Comparison of ENCODE assay signal across 8 cellular contexts in genomic region chr11:122656631-122657101, GRCh38. TPM values are rescaled to one million over a fixed set of nuclear protein-coding genes. Genes with fewer than 3 reads are reported as not detected.
DNase-seq lines count a peak whose midpoint lies in the region; ATAC-seq and TF ChIP-seq lines count a peak whose summit lies in the region.

No MANE protein-coding gene starts in this region.

- H3K4me2 ChIP-seq in neural progenitor cell = peak overlapping the region; percentile 88

- H3K4me1 ChIP-seq in neural progenitor cell (peaks cover 14% of the 10 kb centered on the region), thyroid gland (peaks cover 14 to 35% of the 10 kb centered on the region in 2 donors)

- no peaks in the 10 kb centered on the region for H3K79me2 ChIP-seq in neural progenitor cell (ENCODE audit: low read depth)

- H3K36me3 Mint-ChIP-seq in activated T-cell treated with anti-CD3 and anti-CD28 coated beads, Interleukin-2, amount 50 U/mL, for 72 hours (ENCODE audit: insufficient read depth in 2 of 2) = peaks cover 0 to 3% of the 10 kb centered on the region in 2 donors
- H3K36me3 Mint-ChIP-seq in neural progenitor cell = peaks cover 3% of the 10 kb centered on the region

- in situ Hi-C loops in G401 (cut with HindIII; ENCODE audit: low sequenced_read_pairs) = no loop called here

- H4K20me1 ChIP-seq in neural progenitor cell (ENCODE audit: low read depth) = peaks cover 6% of the 10 kb centered on the region

- peaks cover 21% of the 10 kb centered on the region for H3F3A ChIP-seq in neural progenitor cell (ENCODE audit: low read depth)

- intact Hi-C loops in thyroid gland (cut with DNase I) = no loop called here

- H3K4me1 Mint-ChIP-seq in activated T-cell treated with anti-CD3 and anti-CD28 coated beads, Interleukin-2, amount 50 U/mL, for 72 hours (ENCODE audit: low read depth) = peaks cover 30% of the 10 kb centered on the region
- H3K4me1 Mint-ChIP-seq in neural progenitor cell = peaks cover 40% of the 10 kb centered on the region

- H3K27ac ChIP-seq in neural progenitor cell = no peak overlapping the region
- peak overlapping the region; percentile 67 to 94 (median 87) for H3K27ac ChIP-seq in thyroid gland

- peaks cover 13% of the 10 kb centered on the region for H3K36me3 ChIP-seq in MG63
- no peaks in the 10 kb centered on the region for H3K36me3 ChIP-seq in neural progenitor cell
- no peaks in the 10 kb centered on the region for H3K36me3 ChIP-seq in thyroid gland

- TF ChIP-seq CTCF in foreskin fibroblast (IDR thresholded peaks at IDR 0.05; ENCODE audit: low read depth, low read length) = peak; percentile 2
- no peak for TF ChIP-seq CTCF in neural progenitor cell (IDR thresholded peaks at IDR 0.05)
- TF ChIP-seq CTCF in thyroid gland (IDR thresholded peaks at IDR 0.05) = no peak

- H3K27me3 Mint-ChIP-seq in activated T-cell treated with anti-CD3 and anti-CD28 coated beads, Interleukin-2, amount 50 U/mL, for 72 hours (ENCODE audit: low read depth) = peaks cover 30% of the 10 kb centered on the region
- peaks cover 10% of the 10 kb centered on the region for H3K27me3 Mint-ChIP-seq in neural progenitor cell (ENCODE audit: insufficient read depth, low read depth)

- peak; percentile 81 for DNase-seq in G401 (ENCODE audit: low spot score)
- peak; percentile 33 for DNase-seq in MG63
- peak; percentile 34 to 43 for DNase-seq in activated T-cell treated with anti-CD3 and anti-CD28 coated beads, Interleukin-2, amount 50 U/mL, for 72 hours
- no peak for DNase-seq in foreskin fibroblast
- peak; percentile 70 for DNase-seq in neural progenitor cell (ENCODE audit: low spot score)
- DNase-seq in thyroid gland = peak; percentile 71
- no peak for DNase-seq in erythroblast (lab: John Stamatoyannopoulos, UW)

- WGBS in thyroid gland, 2 donors = 5 to 6% methylated on average over 11 to 20 of the region's 25 CpGs

- peak overlapping the region; percentile 3 for H3K27ac Mint-ChIP-seq in activated T-cell treated with anti-CD3 and anti-CD28 coated beads, Interleukin-2, amount 50 U/mL, for 72 hours
- peak overlapping the region; percentile 76 for H3K27ac Mint-ChIP-seq in neural progenitor cell

- ATAC-seq in activated T-cell treated with anti-CD3 and anti-CD28 coated beads, Interleukin-2, amount 50 U/mL, for 72 hours (replicated peaks in 1 of 2) = peak; percentile 36 to 45
- ATAC-seq in GM18868 (IDR thresholded peaks at IDR 0.05; ENCODE audit: unreplicated experiment) = no peak

- TF ChIP-seq POLR2A in thyroid gland (IDR thresholded peaks at IDR 0.05) = no peak
- TF ChIP-seq POLR2A in erythroblast (IDR thresholded peaks at IDR 0.05; ENCODE audit: low read length) = no peak

- H3K4me3 Mint-ChIP-seq in activated T-cell treated with anti-CD3 and anti-CD28 coated beads, Interleukin-2, amount 50 U/mL, for 72 hours = peak overlapping the region; percentile 89 to 91
- H3K4me3 Mint-ChIP-seq in neural progenitor cell = peak overlapping the region; percentile 97

- peak overlapping the region; percentile 96 for H2AFZ ChIP-seq in neural progenitor cell (replicated peaks)

- H3K9me3 ChIP-seq in MG63 (no peaks in the 10 kb centered on the region), neural progenitor cell (ENCODE audit: low read depth) (no peaks in the 10 kb centered on the region), thyroid gland (no peaks in the 10 kb centered on the region)

- H3K27me3 ChIP-seq in MG63 = no peaks in the 10 kb centered on the region
- peaks cover 60% of the 10 kb centered on the region for H3K27me3 ChIP-seq in neural progenitor cell
- H3K27me3 ChIP-seq in thyroid gland = no peaks in the 10 kb centered on the region

- no peaks in the 10 kb centered on the region for H3K9me3 Mint-ChIP-seq in activated T-cell treated with anti-CD3 and anti-CD28 coated beads, Interleukin-2, amount 50 U/mL, for 72 hours
- peaks cover 2% of the 10 kb centered on the region for H3K9me3 Mint-ChIP-seq in neural progenitor cell

- H3K4me3 ChIP-seq in MG63 (peak overlapping the region; percentile 66), foreskin fibroblast (ENCODE audit: low read depth in 1 of 2, low read length in 2 of 2) (peak overlapping the region; percentile 67 to 70), neural progenitor cell (peak overlapping the region; percentile 86), thyroid gland (replicated peaks in 1 of 3) (peak overlapping the region; percentile 64 to 88 (median 66))

- H3K9ac ChIP-seq in neural progenitor cell = no peak overlapping the region

RNA-seq across cellular contexts. Expression of gene UBASH3B, which starts 1.1 kb away (rescaled TPM):
- 0.31 and 0.78 TPM in 2 replicates for total RNA-seq in G401 (2014; rRNA removed; shearing (Covaris generic))
- total RNA-seq in MG63 (2014; rRNA removed; shearing (Covaris generic); ENCODE audit: low replicate concordance) = 9.4 and 16.4 TPM in 2 replicates
- 10 to 100 TPM in 1 of 2 donors, 1 to 10 TPM in 1; 6.9 to 18.5 TPM for total RNA-seq in activated T-cell treated with anti-CD3 and anti-CD28 coated beads, Interleukin-2, amount 50 U/mL, for 72 hours
- 2.0 and 5.5 TPM in 2 replicates for total RNA-seq in neural progenitor cell (ENCODE audit: low replicate concordance)
- total RNA-seq in thyroid gland = 10 to 100 TPM in 2 of 4 donors, 1 to 10 TPM in 2; 4.3 to 16.6 (median 9.1) TPM

Comparison
In these comparisons a context has a peak if more than half of its experiments do, and no peak if none do; other contexts are left out.
1. DNase-seq: peak in G401 (single experiment), MG63 (single experiment), activated T-cell treated with anti-CD3 and anti-CD28 coated beads, Interleukin-2, amount 50 U/mL, for 72 hours (2 of 2), neural progenitor cell (single experiment) and thyroid gland (2 of 2); none in foreskin fibroblast (0 of 2) and erythroblast (0 of 2).
2. Peak in every context shown above with its lines, with median percentiles within 50 percentile points of each other: H3K4me3 ChIP-seq.